23 cellular contexts compared by ENCODE assay signal in the genomic region with DNA sequence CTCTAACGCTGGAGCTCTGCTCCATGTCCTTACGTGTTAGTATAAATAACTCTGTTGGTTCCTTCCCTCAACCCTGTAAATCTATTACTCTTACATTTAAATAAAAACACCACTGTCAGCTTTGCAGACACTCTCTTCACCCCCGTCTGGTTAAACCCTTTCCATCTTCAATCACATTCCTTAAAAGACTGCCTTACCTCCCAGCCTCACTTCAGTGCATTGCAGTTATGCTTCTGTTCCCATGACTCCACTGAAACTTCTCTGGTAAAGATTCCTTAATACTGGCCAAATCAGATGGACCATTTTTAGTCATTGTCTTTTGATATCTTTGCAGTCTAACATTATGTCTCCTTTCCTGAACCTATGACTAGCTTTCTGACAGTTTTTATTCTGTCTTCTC.
DNase-seq lines count a peak whose midpoint lies in the region; ATAC-seq and TF ChIP-seq lines count a peak whose summit lies in the region.
"Had no signal": no experiment of that assay in that cellular context is flagged by ENCODE, and none has a peak within 500 bp of the region (broad histone marks: within the 10 kb centered on the region; RNA-seq: fewer than 3 reads in every experiment).

No MANE protein-coding gene starts in this region.

- no peaks in the 10 kb centered on the region for H3K4me1 ChIP-seq in gastrocnemius medialis
- H3K4me1 ChIP-seq: colonic mucosa, HAP-1 had no signal

- H3K9me3 Mint-ChIP-seq in effector memory CD8-positive, alpha-beta T cell, result no peaks in the 10 kb centered on the region
- no peaks in the 10 kb centered on the region for H3K9me3 Mint-ChIP-seq in naive thymus-derived CD8-positive, alpha-beta T cell
- H3K9me3 Mint-ChIP-seq: activated naive CD8-positive, alpha-beta T cell treated with anti-CD3 and anti-CD28 coated beads for 36 hours had no signal

- H3K36me3 ChIP-seq in gastrocnemius medialis, result no peaks in the 10 kb centered on the region
- H3K36me3 ChIP-seq: colonic mucosa, HAP-1, lower lobe of right lung, right atrium auricular region, upper lobe of right lung had no signal

- no peak overlapping the region for H3K4me3 ChIP-seq in gastrocnemius medialis
- no peak overlapping the region for H3K4me3 ChIP-seq in coronary artery
- H3K4me3 ChIP-seq: colonic mucosa, HAP-1, lower lobe of right lung, right atrium auricular region, upper lobe of right lung had no signal

- intact Hi-C loops in gastrocnemius medialis (cut with DNase I; ENCODE audit: low total_unique reads), result no loop called here

- H3K27ac Mint-ChIP-seq in effector memory CD8-positive, alpha-beta T cell, result peak overlapping the region; percentile 33 to 36
- H3K27ac Mint-ChIP-seq in naive thymus-derived CD8-positive, alpha-beta T cell, result peak overlapping the region in 7 of 10 donors; percentile 6 to 78 (median 54)
- H3K27ac Mint-ChIP-seq: activated CD8-positive, alpha-beta memory T cell treated with anti-CD3 and anti-CD28 coated beads, Interleukin-2, amount 10 ng/mL, durations not matched to agents 7 days and 5 days; activated naive CD8-positive, alpha-beta T cell treated with anti-CD3 and anti-CD28 coated beads for 36 hours had no signal

- DNase-seq in ACHN (peak; percentile 57), Caki2 (ENCODE audit: low read depth) (peak; percentile 79), gastrocnemius medialis (no peak), coronary artery (ENCODE audit: low spot score) (no peak), globus pallidus (ENCODE audit: low spot score) (no peak)
- no peak for DNase-seq in effector memory CD8-positive, alpha-beta T cell
- DNase-seq in naive thymus-derived CD8-positive, alpha-beta T cell, result no peak
- DNase-seq: activated CD4-positive, alpha-beta T cell treated with anti-CD3 and anti-CD28 coated beads for 48 hours; activated CD8-positive, alpha-beta memory T cell treated with anti-CD3 and anti-CD28 coated beads, Interleukin-2, amount 10 ng/mL, durations not matched to agents 7 days and 5 days; activated naive CD8-positive, alpha-beta T cell treated with anti-CD3 and anti-CD28 coated beads for 36 hours; C1 segment of cervical spinal cord; colonic mucosa; DMS 273 treated with DMSO at 0.1 percent for 48 hours; lower lobe of right lung; NCI-H1436; NK-92 treated with Interleukin-12 subunit alpha and Interleukin-12 subunit beta, amount 100 ng/mL, for 24 hours; SIG-M5; stimulated activated CD4-positive, alpha-beta T cell treated with anti-CD3 and anti-CD28 coated beads, Interleukin-12 subunit alpha, Interleukin-12 subunit beta, amount 100 ng/mL, for 4 hours; upper lobe of right lung had no signal

- in situ Hi-C loops in ACHN (cut with HindIII; ENCODE audit: low pct_ligation_motif_present, low pct_unique_long_range_greater_than_20kb, low sequenced_read_pairs), result no loop called here
- in situ Hi-C loops in Caki2 (cut with HindIII; ENCODE audit: low pct_unique_long_range_greater_than_20kb, low sequenced_read_pairs), result no loop called here
- in situ Hi-C loops in gastrocnemius medialis (cut with MboI; ENCODE audit: low sequenced_read_pairs in 4 of 4), result loop anchor here in 1 of 4 donors (10.0 kb wide), 1 partner anchor 136 kb away; no protein-coding TSS in a partner anchor

- no peaks in the 10 kb centered on the region for H3K9me3 ChIP-seq in gastrocnemius medialis
- H3K9me3 ChIP-seq: colonic mucosa, HAP-1, lower lobe of right lung, right atrium auricular region, upper lobe of right lung had no signal

- H3K27ac ChIP-seq in gastrocnemius medialis, result no peak overlapping the region
- no peak overlapping the region for H3K27ac ChIP-seq in coronary artery
- H3K27ac ChIP-seq: colonic mucosa, lower lobe of right lung, right atrium auricular region, upper lobe of right lung had no signal

- POLR2A ChIA-PET in naive thymus-derived CD8-positive, alpha-beta T cell (lab: Charles Lee), result no interaction called here

- peaks cover 60% of the 10 kb centered on the region for H3K36me3 Mint-ChIP-seq in effector memory CD8-positive, alpha-beta T cell (ENCODE audit: insufficient read depth)
- H3K36me3 Mint-ChIP-seq in naive thymus-derived CD8-positive, alpha-beta T cell, result peaks cover 0 to 8% (median 0%) of the 10 kb centered on the region in 3 donors
- H3K36me3 Mint-ChIP-seq: activated CD8-positive, alpha-beta memory T cell treated with anti-CD3 and anti-CD28 coated beads, Interleukin-2, amount 10 ng/mL, durations not matched to agents 7 days and 5 days; activated naive CD8-positive, alpha-beta T cell treated with anti-CD3 and anti-CD28 coated beads for 36 hours had no signal

- H3K27me3 Mint-ChIP-seq in effector memory CD8-positive, alpha-beta T cell, result no peaks in the 10 kb centered on the region
- H3K27me3 Mint-ChIP-seq in naive thymus-derived CD8-positive, alpha-beta T cell, result no peaks in the 10 kb centered on the region
- H3K27me3 Mint-ChIP-seq: activated CD8-positive, alpha-beta memory T cell treated with anti-CD3 and anti-CD28 coated beads, Interleukin-2, amount 10 ng/mL, durations not matched to agents 7 days and 5 days; activated naive CD8-positive, alpha-beta T cell treated with anti-CD3 and anti-CD28 coated beads for 36 hours had no signal

- no peaks in the 10 kb centered on the region for H3K27me3 ChIP-seq in gastrocnemius medialis
- H3K27me3 ChIP-seq: colonic mucosa, right atrium auricular region, upper lobe of right lung had no signal

- TF ChIP-seq POLR2A in gastrocnemius medialis (IDR thresholded peaks at IDR 0.05), result no peak

- peak overlapping the region; percentile 10 to 39 for H3K4me3 Mint-ChIP-seq in effector memory CD8-positive, alpha-beta T cell
- peak overlapping the region in 2 of 10 donors; percentile 0 to 20 for H3K4me3 Mint-ChIP-seq in naive thymus-derived CD8-positive, alpha-beta T cell
- H3K4me3 Mint-ChIP-seq: activated CD8-positive, alpha-beta memory T cell treated with anti-CD3 and anti-CD28 coated beads, Interleukin-2, amount 10 ng/mL, durations not matched to agents 7 days and 5 days; activated naive CD8-positive, alpha-beta T cell treated with anti-CD3 and anti-CD28 coated beads for 36 hours had no signal

- TF ChIP-seq CTCF in gastrocnemius medialis (IDR thresholded peaks at IDR 0.05 in 4 of 5, conservative IDR thresholded peaks at IDR 0.05 in 1 of 5) (no peak), coronary artery (IDR thresholded peaks at IDR 0.05) (no peak)

- ATAC-seq in effector memory CD8-positive, alpha-beta T cell (replicated peaks), result no peak
- ATAC-seq in naive thymus-derived CD8-positive, alpha-beta T cell, result no peak
- no peak for ATAC-seq in HG02763 (IDR thresholded peaks at IDR 0.05; ENCODE audit: unreplicated experiment)
- ATAC-seq in gastrocnemius medialis, result no peak
- ATAC-seq: activated CD8-positive, alpha-beta memory T cell treated with anti-CD3 and anti-CD28 coated beads, Interleukin-2, amount 10 ng/mL, durations not matched to agents 7 days and 5 days; lower lobe of right lung; Panc1; upper lobe of right lung had no signal

- H3K4me1 Mint-ChIP-seq in effector memory CD8-positive, alpha-beta T cell (ENCODE audit: low read depth in 2 of 2), result peaks cover 48 to 61% of the 10 kb centered on the region in 2 donors
- H3K4me1 Mint-ChIP-seq in naive thymus-derived CD8-positive, alpha-beta T cell, result peaks cover 32 to 72% (median 65%) of the 10 kb centered on the region in 4 donors

Comparison
In these comparisons a context has a peak if more than half of its experiments do, and no peak if none do; other contexts are left out.
1. DNase-seq: peak in ACHN (single experiment) and Caki2 (single experiment); none in effector memory CD8-positive, alpha-beta T cell (0 of 3), naive thymus-derived CD8-positive, alpha-beta T cell (0 of 10), gastrocnemius medialis (0 of 2), coronary artery (single experiment) and globus pallidus (single experiment).